In genomic region chr14:90419200-90419599, GRCh38 we compare ENCODE assay signal across 9 cellular contexts. TPM values are rescaled to one million over a fixed set of nuclear protein-coding genes. Genes with fewer than 3 reads are reported as not detected.
A peak's percentile ranks its signal among the peaks of the same experiment; 100 is the strongest.
DNase-seq lines count a peak whose midpoint lies in the region; ATAC-seq and TF ChIP-seq lines count a peak whose summit lies in the region.
"Had no signal": no experiment of that assay in that cellular context is flagged by ENCODE, and none has a peak within 500 bp of the region (broad histone marks: within the 10 kb centered on the region; RNA-seq: fewer than 3 reads in every experiment).

No MANE protein-coding gene starts in this region.

- H3K4me3 Mint-ChIP-seq in T-helper 17 cell, result no peak overlapping the region
- H3K4me3 Mint-ChIP-seq: activated CD4-positive, alpha-beta T cell treated with anti-CD3 and anti-CD28 coated beads for 36 hours had no signal

- no peaks in the 10 kb centered on the region for H3K36me3 Mint-ChIP-seq in T-helper 17 cell (ENCODE audit: low read depth)

- DNase-seq in H4 (ENCODE audit: low spot score) (peak; percentile 97), SW 1271 (lab: John Stamatoyannopoulos, UW) (peak; percentile 80 to 88), glomerular visceral epithelial cell (ENCODE audit: extremely low spot score) (peak; percentile 99), skeletal muscle cell (ENCODE audit: low read depth) (peak; percentile 87), spleen (no peak), T-helper 17 cell (no peak)
- DNase-seq in activated CD8-positive, alpha-beta memory T cell treated with anti-CD3 and anti-CD28 coated beads, Interleukin-2, amount 50 U/mL, for 48 hours, result no peak
- DNase-seq: activated CD4-positive, alpha-beta T cell treated with anti-CD3 and anti-CD28 coated beads for 36 hours had no signal

- no peaks in the 10 kb centered on the region for H3K27me3 Mint-ChIP-seq in T-helper 17 cell
- H3K27me3 Mint-ChIP-seq: activated CD4-positive, alpha-beta T cell treated with anti-CD3 and anti-CD28 coated beads for 36 hours had no signal

- no peak for TF ChIP-seq CTCF in spleen (IDR thresholded peaks at IDR 0.05 in 8 of 11, conservative IDR thresholded peaks at IDR 0.05 in 3 of 11)

- peak overlapping the region in 1 of 8 donors; percentile 12 for H3K27ac ChIP-seq in spleen

- H3K4me1 Mint-ChIP-seq in T-helper 17 cell, result peaks cover 2% of the 10 kb centered on the region
- H3K4me1 Mint-ChIP-seq: activated CD4-positive, alpha-beta T cell treated with anti-CD3 and anti-CD28 coated beads for 36 hours had no signal

- no peak overlapping the region for H3K27ac Mint-ChIP-seq in T-helper 17 cell
- H3K27ac Mint-ChIP-seq: activated CD4-positive, alpha-beta T cell treated with anti-CD3 and anti-CD28 coated beads for 36 hours had no signal

- intact Hi-C loops in spleen (cut with DNase I; ENCODE audit: low total_unique reads), result no loop called here

- H3K4me1 ChIP-seq in spleen, result peaks cover 0 to 16% (median 5%) of the 10 kb centered on the region in 6 donors

- TF ChIP-seq POLR2A in spleen (IDR thresholded peaks at IDR 0.05), result no peak

- H3K9me3 ChIP-seq in spleen, result no peaks in the 10 kb centered on the region
- H3K9me3 ChIP-seq in T-helper 17 cell (ENCODE audit: control insufficient read depth, low read length, poor library complexity, severe bottlenecking), result no peaks in the 10 kb centered on the region

- H3K4me3 ChIP-seq in skeletal muscle cell (ENCODE audit: low read depth, low read length) (no peak overlapping the region), spleen (no peak overlapping the region)

- H3K36me3 ChIP-seq in spleen, result no peaks in the 10 kb centered on the region

- no peaks in the 10 kb centered on the region for H3K27me3 ChIP-seq in spleen (replicated peaks in 1 of 7)

- 58 to 76% (median 64%) methylated on average over 5 to 12 of the region's 12 CpGs for WGBS in spleen, 5 donors

- ATAC-seq in HG03439 (IDR thresholded peaks at IDR 0.05; ENCODE audit: unreplicated experiment) (no peak), T-helper 17 cell (no peak)
- ATAC-seq: activated CD4-positive, alpha-beta T cell treated with anti-CD3 and anti-CD28 coated beads for 36 hours had no signal

RNA-seq across cellular contexts. Expression of gene CALM1, which starts 22.4 kb away (rescaled TPM):
- total RNA-seq in H4 (2014; rRNA removed; shearing (Covaris generic)), result 271 and 291 TPM in 2 replicates
- total RNA-seq in spleen (100 to 1,000 TPM; 294 to 483 (median 387) TPM), T-helper 17 cell (100 to 1,000 TPM; 872 to 886 TPM)
- polyA plus RNA-seq in spleen, result 100 to 1,000 TPM; 188 to 292 (median 256) TPM

Comparison
In these comparisons a context has a peak if more than half of its experiments do, and no peak if none do; other contexts are left out.
1. DNase-seq: peak in H4 (single experiment), SW 1271 (2 of 2), glomerular visceral epithelial cell (single experiment) and skeletal muscle cell (single experiment); none in spleen (single experiment), activated CD8-positive, alpha-beta memory T cell treated with anti-CD3 and anti-CD28 coated beads, Interleukin-2, amount 50 U/mL, for 48 hours (single experiment) and T-helper 17 cell (0 of 3).